9 cellular contexts compared by ENCODE assay signal in the genomic region with DNA sequence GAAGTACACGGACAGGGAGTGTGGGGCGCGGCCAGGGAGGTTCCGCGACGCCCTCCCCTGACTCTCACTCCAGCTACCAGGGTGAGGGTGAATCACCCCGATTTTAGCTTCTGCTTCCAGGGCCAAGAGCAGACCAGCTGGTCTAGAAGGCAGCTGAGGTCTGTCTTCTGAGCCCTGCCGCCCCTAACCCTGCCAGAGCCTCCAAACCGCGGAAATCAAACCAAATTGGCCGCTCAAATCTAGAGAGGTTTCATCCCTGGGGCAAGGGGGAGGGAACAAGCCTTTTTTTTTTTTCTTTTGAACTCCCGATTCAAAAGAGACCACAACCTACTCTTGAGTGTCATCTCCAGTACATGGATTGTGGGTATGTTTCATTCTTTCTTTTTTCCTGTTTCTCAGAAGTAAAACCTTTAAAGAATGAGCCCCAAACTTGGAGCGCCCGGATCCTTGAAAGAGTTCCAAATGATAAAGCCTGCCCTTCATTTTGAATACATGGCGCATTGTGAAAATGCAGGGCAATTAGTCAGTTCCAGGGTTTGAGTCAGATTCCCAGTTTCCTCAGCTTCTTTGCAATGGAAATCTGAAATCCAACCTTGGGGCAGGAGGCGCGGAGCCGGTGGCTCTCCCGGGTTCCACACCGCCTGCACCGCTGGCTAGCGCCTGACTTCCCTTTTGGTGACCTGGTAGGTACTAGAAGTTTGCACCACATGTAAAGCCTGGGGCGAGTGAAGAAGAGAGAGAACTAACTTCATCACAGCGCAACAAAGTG. TPM values are rescaled to one million over a fixed set of nuclear protein-coding genes. Genes with fewer than 3 reads are reported as not detected.
DNase-seq lines count a peak whose midpoint lies in the region; FAIRE-seq and TF ChIP-seq lines count a peak whose summit lies in the region.
"Had no signal": no experiment of that assay in that cellular context is flagged by ENCODE, and none has a peak within 500 bp of the region (broad histone marks: within the 10 kb centered on the region; RNA-seq: fewer than 3 reads in every experiment).

No MANE protein-coding gene starts in this region.

- intact Hi-C loops in A673 (cut with micrococcal nuclease; ENCODE audit: unreplicated experiment) = no loop called here

- BruUV-seq in A673 (replicated peaks; lab: Mats Ljungman, UMichigan) = no TSS peak

- DNase-seq in A673 (ENCODE audit: low spot score) (no peak), KBM-7 (peak; percentile 56), epithelial cell of proximal tubule (ENCODE audit: low read depth) (no peak), RCC 7860 (ENCODE audit: low spot score) (no peak), NCI-H748 (lab: John Stamatoyannopoulos, UW; ENCODE audit: unreplicated experiment) (no peak), NCI-H2196 treated with DMSO at 0.1 percent for 48 hours (lab: John Stamatoyannopoulos, UW; ENCODE audit: unreplicated experiment) (no peak)
- DNase-seq in stimulated activated CD4-positive, alpha-beta T cell treated with anti-CD3 and anti-CD28 coated beads, Interleukin-1b, Interleukin-23, amount 100 ng/mL, for 48 hours = no peak

- H3K27me3 ChIP-seq in A673 (replicated peaks; ENCODE audit: insufficient read depth, low read depth, low read length, poor library complexity) (no peaks in the 10 kb centered on the region), mucosa of rectum (ENCODE audit: control insufficient read depth in 2 of 2, insufficient read depth in 2 of 2, low read length in 2 of 2) (peaks cover 29 to 39% of the 10 kb centered on the region in 2 donors)

- in situ Hi-C loops in KBM-7 (cut with MboI; ENCODE audit: low pct_unique_long_range_greater_than_20kb, low sequenced_read_pairs) = no loop called here

- peak overlapping the region; percentile 8 for H3K4me3 ChIP-seq in A673 (ENCODE audit: low read depth, low read length, poor library complexity, severe bottlenecking)
- H3K4me3 ChIP-seq in epithelial cell of proximal tubule (ENCODE audit: low read depth, low read length) = peak overlapping the region; percentile 42
- H3K4me3 ChIP-seq in mucosa of rectum (ENCODE audit: low read length in 2 of 2) = peak overlapping the region; percentile 20 to 26

- CTCF ChIA-PET in A673 (lab: Charles Lee) = no interaction called here

- no peak for FAIRE-seq in RCC 7860 (lab: Jason Lieb, UNC)
- FAIRE-seq: D721Med had no signal

- H3K4me1 ChIP-seq in A673 (ENCODE audit: insufficient read depth, low read length, poor library complexity, severe bottlenecking) = peaks cover 21% of the 10 kb centered on the region
- peaks cover 30 to 36% of the 10 kb centered on the region in 2 donors for H3K4me1 ChIP-seq in mucosa of rectum (ENCODE audit: control insufficient read depth in 2 of 2, insufficient read depth in 2 of 2, low read length in 2 of 2)

- H3K9me3 ChIP-seq in A673 (ENCODE audit: low read depth, low read length, poor library complexity, severe bottlenecking) (no peaks in the 10 kb centered on the region), mucosa of rectum (ENCODE audit: control insufficient read depth in 2 of 2, low read length in 2 of 2) (no peaks in the 10 kb centered on the region)

- H3K36me3 ChIP-seq in A673 (ENCODE audit: insufficient read depth, low read length, poor library complexity, severe bottlenecking) (no peaks in the 10 kb centered on the region), mucosa of rectum (ENCODE audit: control insufficient read depth in 2 of 2, insufficient read depth in 2 of 2, low read length in 2 of 2) (no peaks in the 10 kb centered on the region)

- TF ChIP-seq CTCF in A673 (conservative IDR thresholded peaks at IDR 0.05; ENCODE audit: low read depth, low read length) (no peak), epithelial cell of proximal tubule (conservative IDR thresholded peaks at IDR 0.05; ENCODE audit: low read depth, low read length) (no peak)

- H3K27ac ChIP-seq in A673 (ENCODE audit: low read depth, low read length, poor library complexity, severe bottlenecking) (no peak overlapping the region), mucosa of rectum (ENCODE audit: low read depth in 2 of 2, low read length in 2 of 2) (no peak overlapping the region)

- H3K9ac ChIP-seq in mucosa of rectum (ENCODE audit: low read depth in 1 of 2, low read length in 2 of 2) = peak overlapping the region in 1 of 2 donors; percentile 18

- POLR2A ChIA-PET in A673 (lab: Charles Lee; ENCODE audit: low non-redundant PET) = no interaction called here

RNA-seq across cellular contexts. Expression of a gene that starts 16.5 kb away (rescaled TPM):
- total RNA-seq in A673 (2021) (21.7 and 21.8 TPM in 2 replicates), epithelial cell of proximal tubule (7.2 and 9.6 TPM in 2 replicates)
